In genomic region chr1:168693197-168693871, GRCh38 we compare ENCODE assay signal across 1 cellular context.
A peak's percentile ranks its signal among the peaks of the same experiment; 100 is the strongest.
TF ChIP-seq lines count a peak whose summit lies in the region.

No MANE protein-coding gene starts in this region.

TF ChIP-seq in HepG2, 621 proteins besides CTCF, POLR2A, EP300 and RAD21 (continued from another document and continues in another):
- TF ChIP-seq THAP11 (CRISPR knock-in tag; IDR thresholded peaks at IDR 0.05) (peak; percentile 43; the same call in 1 of the 2 replicates), SIX4 (CRISPR knock-in tag; IDR thresholded peaks at IDR 0.05) (no peak), SKIL (CRISPR knock-in tag; IDR thresholded peaks at IDR 0.05; ENCODE audit: borderline replicate concordance) (no peak), HNRNPH1 (optimal IDR thresholded peaks at IDR 0.05; ENCODE audit: low read depth, low read length) (no peak), ZNF34 (CRISPR knock-in tag; IDR thresholded peaks at IDR 0.05; ENCODE audit: borderline replicate concordance) (no peak), ZNF253 (CRISPR knock-in tag; IDR thresholded peaks at IDR 0.05; ENCODE audit: borderline replicate concordance) (no peak), TOE1 (CRISPR knock-in tag; IDR thresholded peaks at IDR 0.05) (no peak), GLMP (CRISPR knock-in tag; IDR thresholded peaks at IDR 0.05; ENCODE audit: borderline replicate concordance) (no peak), SCMH1 (CRISPR knock-in tag; IDR thresholded peaks at IDR 0.05; ENCODE audit: borderline replicate concordance) (no peak), SP1 (IDR thresholded peaks at IDR 0.05) (no peak), SP1 (CRISPR knock-in tag; IDR thresholded peaks at IDR 0.05) (no peak), ZC3H13 (CRISPR knock-in tag; IDR thresholded peaks at IDR 0.05) (no peak), ZBTB40 (IDR thresholded peaks at IDR 0.05) (no peak), ZBTB40 (CRISPR knock-in tag; IDR thresholded peaks at IDR 0.05) (no peak), GRHL1 (CRISPR knock-in tag; conservative IDR thresholded peaks at IDR 0.05) (no peak), HDAC1 (CRISPR knock-in tag; IDR thresholded peaks at IDR 0.05) (peak; percentile 66; the same call in 1 of the 2 replicates), AHDC1 (CRISPR knock-in tag; IDR thresholded peaks at IDR 0.05; ENCODE audit: borderline replicate concordance) (peak; percentile 92; the same call in 1 of the 2 replicates), DMAP1 (CRISPR knock-in tag; IDR thresholded peaks at IDR 0.05) (no peak), SRSF9 (IDR thresholded peaks at IDR 0.05; ENCODE audit: borderline replicate concordance, insufficient read depth, low read depth, low read length, poor library complexity, severe bottlenecking) (no peak), MIXL1 (CRISPR knock-in tag; IDR thresholded peaks at IDR 0.05) (peak; percentile 63), ZNF510 (CRISPR knock-in tag; IDR thresholded peaks at IDR 0.05; ENCODE audit: low read depth) (no peak), ZBTB33 (CRISPR knock-in tag; IDR thresholded peaks at IDR 0.05) (no peak), ZMYM2 (CRISPR knock-in tag; IDR thresholded peaks at IDR 0.05) (no peak), ZBTB34 (CRISPR knock-in tag; IDR thresholded peaks at IDR 0.05) (no peak), CENPT (CRISPR knock-in tag; IDR thresholded peaks at IDR 0.05; ENCODE audit: low read depth) (no peak), ZNF75D (CRISPR knock-in tag; IDR thresholded peaks at IDR 0.05; ENCODE audit: borderline replicate concordance) (no peak)
- TF ChIP-seq, protein P1, sequence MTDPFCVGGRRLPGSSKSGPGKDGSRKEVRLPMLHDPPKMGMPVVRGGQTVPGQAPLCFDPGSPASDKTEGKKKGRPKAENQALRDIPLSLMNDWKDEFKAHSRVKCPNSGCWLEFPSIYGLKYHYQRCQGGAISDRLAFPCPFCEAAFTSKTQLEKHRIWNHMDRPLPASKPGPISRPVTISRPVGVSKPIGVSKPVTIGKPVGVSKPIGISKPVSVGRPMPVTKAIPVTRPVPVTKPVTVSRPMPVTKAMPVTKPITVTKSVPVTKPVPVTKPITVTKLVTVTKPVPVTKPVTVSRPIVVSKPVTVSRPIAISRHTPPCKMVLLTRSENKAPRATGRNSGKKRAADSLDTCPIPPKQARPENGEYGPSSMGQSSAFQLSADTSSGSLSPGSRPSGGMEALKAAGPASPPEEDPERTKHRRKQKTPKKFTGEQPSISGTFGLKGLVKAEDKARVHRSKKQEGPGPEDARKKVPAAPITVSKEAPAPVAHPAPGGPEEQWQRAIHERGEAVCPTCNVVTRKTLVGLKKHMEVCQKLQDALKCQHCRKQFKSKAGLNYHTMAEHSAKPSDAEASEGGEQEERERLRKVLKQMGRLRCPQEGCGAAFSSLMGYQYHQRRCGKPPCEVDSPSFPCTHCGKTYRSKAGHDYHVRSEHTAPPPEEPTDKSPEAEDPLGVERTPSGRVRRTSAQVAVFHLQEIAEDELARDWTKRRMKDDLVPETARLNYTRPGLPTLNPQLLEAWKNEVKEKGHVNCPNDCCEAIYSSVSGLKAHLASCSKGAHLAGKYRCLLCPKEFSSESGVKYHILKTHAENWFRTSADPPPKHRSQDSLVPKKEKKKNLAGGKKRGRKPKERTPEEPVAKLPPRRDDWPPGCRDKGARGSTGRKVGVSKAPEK (CRISPR knock-in tag; IDR thresholded peaks at IDR 0.05; ENCODE audit: borderline replicate concordance) = no peak
